Comparison of ENCODE assay signal across 23 cellular contexts in genomic region chr1:43313771-43314170, GRCh38. TPM values are rescaled to one million over a fixed set of nuclear protein-coding genes. Genes with fewer than 3 reads are reported as not detected.
"Had no signal": no experiment of that assay in that cellular context is flagged by ENCODE, and none has a peak within 500 bp of the region (broad histone marks: within the 10 kb centered on the region; RNA-seq: fewer than 3 reads in every experiment).

No MANE protein-coding gene starts in this region.

- H3K36me3 ChIP-seq: WERI-Rb-1 had no signal

- ATAC-seq: activated CD8-positive, alpha-beta T cell treated with anti-CD3 and anti-CD28 coated beads for 36 hours; stimulated activated effector memory CD8-positive, alpha-beta T cell treated with anti-CD3 and anti-CD28 coated beads, Interleukin-12 subunit alpha, Interleukin-12 subunit beta, amount 100 ng/mL, for 72 hours had no signal

- H3K27ac ChIP-seq: WERI-Rb-1 had no signal

- FAIRE-seq: TTC549 had no signal

- DNase-seq: activated CD4-positive, alpha-beta T cell treated with anti-CD3 and anti-CD28 coated beads, Interleukin-2, amount 10 ng/mL, durations not matched to agents 7 days and 5 days; activated CD4-positive, CD25-positive, alpha-beta regulatory T cell treated with anti-CD3 and anti-CD28 coated beads, Interleukin-2, amount 50 U/mL, for 72 hours; activated CD8-positive, alpha-beta T cell treated with anti-CD3 and anti-CD28 coated beads for 36 hours; activated gamma-delta T cell treated with Interleukin-2 at 50 U/mL for 16 hours; anterior cingulate cortex; dermis blood vessel endothelial cell; effector CD8-positive, alpha-beta T cell; foreskin melanocyte; hippocampal formation; mesenchymal stem cell; nephron progenitor cell; occipital lobe; retina; stimulated activated CD4-positive, alpha-beta T cell treated with anti-CD3 and anti-CD28 coated beads, Interleukin-1b, Interleukin-23, amount 100 ng/mL, for 48 hours; stimulated activated naive CD8-positive, alpha-beta T cell treated with anti-CD3 and anti-CD28 coated beads, Interleukin-15, amount 100 ng/mL, for 72 hours; T-helper 1 cell; WERI-Rb-1 had no signal

RNA-seq across cellular contexts. Expression of gene TIE1, which starts 13.0 kb away (rescaled TPM):
- total RNA-seq: activated CD4-positive, alpha-beta T cell treated with anti-CD3 and anti-CD28 coated beads, Interleukin-2, amount 10 ng/mL, durations not matched to agents 7 days and 5 days had no signal

RNA-seq across cellular contexts. Expression of gene MPL, which starts 23.8 kb away (rescaled TPM):
- total RNA-seq: activated CD4-positive, alpha-beta T cell treated with anti-CD3 and anti-CD28 coated beads, Interleukin-2, amount 10 ng/mL, durations not matched to agents 7 days and 5 days; activated CD8-positive, alpha-beta T cell treated with anti-CD3 and anti-CD28 coated beads for 36 hours; activated T-helper 1 cell treated with anti-CD3 and anti-CD28 coated beads, Interleukin-12 subunit alpha, Interleukin-12 subunit beta, Interleukin-2, Interleukin-4 antibody, amounts not matched to agents 30 ng/mL and 10 ng/mL and 1 ng/mL, durations not matched to agents 14 hours and 24 hours and 36 hours; dermis blood vessel endothelial cell; occipital lobe; temporal lobe had no signal

RNA-seq across cellular contexts. Expression of gene C1orf210, which starts 28.4 kb away (rescaled TPM):
- total RNA-seq: activated CD4-positive, alpha-beta T cell treated with anti-CD3 and anti-CD28 coated beads, Interleukin-2, amount 10 ng/mL, durations not matched to agents 7 days and 5 days; activated CD8-positive, alpha-beta T cell treated with anti-CD3 and anti-CD28 coated beads for 36 hours; activated T-helper 1 cell treated with anti-CD3 and anti-CD28 coated beads, Interleukin-12 subunit alpha, Interleukin-12 subunit beta, Interleukin-2, Interleukin-4 antibody, amounts not matched to agents 30 ng/mL and 10 ng/mL and 1 ng/mL, durations not matched to agents 14 hours and 24 hours and 36 hours; cardiac septum; dermis blood vessel endothelial cell; mononuclear cell; occipital lobe; temporal lobe had no signal

RNA-seq across cellular contexts. Expression of gene TMEM125, which starts 44.0 kb away (rescaled TPM):
- total RNA-seq: activated CD4-positive, alpha-beta T cell treated with anti-CD3 and anti-CD28 coated beads, Interleukin-2, amount 10 ng/mL, durations not matched to agents 7 days and 5 days; activated T-helper 1 cell treated with anti-CD3 and anti-CD28 coated beads, Interleukin-12 subunit alpha, Interleukin-12 subunit beta, Interleukin-2, Interleukin-4 antibody, amounts not matched to agents 30 ng/mL and 10 ng/mL and 1 ng/mL, durations not matched to agents 14 hours and 24 hours and 36 hours; cardiac septum; dermis blood vessel endothelial cell had no signal
